2 cellular contexts compared by ENCODE assay signal in the genomic region with DNA sequence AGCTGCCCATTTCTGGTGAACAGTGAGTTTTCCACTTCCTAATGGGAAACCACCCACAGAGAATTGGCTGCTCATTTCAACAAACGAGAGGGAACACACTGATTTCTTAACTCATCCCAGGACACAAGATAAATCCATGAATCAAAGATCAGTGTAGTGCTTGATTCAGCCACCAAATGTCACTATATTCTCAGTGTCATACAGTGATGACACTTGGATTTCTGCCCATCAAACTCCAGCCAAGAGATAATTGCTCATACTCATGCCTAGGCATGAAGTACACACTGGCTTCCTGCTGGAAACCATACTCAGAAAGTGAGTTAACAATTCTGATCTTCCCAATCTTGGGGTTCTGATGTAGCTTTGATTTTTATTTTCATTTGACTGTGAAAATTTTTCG.
TF ChIP-seq lines count a peak whose summit lies in the region.

No MANE protein-coding gene starts in this region.

TF ChIP-seq in SK-N-SH, 30 proteins besides CTCF, POLR2A, EP300 and RAD21 (continued from another document):
- TF ChIP-seq, protein P1, sequence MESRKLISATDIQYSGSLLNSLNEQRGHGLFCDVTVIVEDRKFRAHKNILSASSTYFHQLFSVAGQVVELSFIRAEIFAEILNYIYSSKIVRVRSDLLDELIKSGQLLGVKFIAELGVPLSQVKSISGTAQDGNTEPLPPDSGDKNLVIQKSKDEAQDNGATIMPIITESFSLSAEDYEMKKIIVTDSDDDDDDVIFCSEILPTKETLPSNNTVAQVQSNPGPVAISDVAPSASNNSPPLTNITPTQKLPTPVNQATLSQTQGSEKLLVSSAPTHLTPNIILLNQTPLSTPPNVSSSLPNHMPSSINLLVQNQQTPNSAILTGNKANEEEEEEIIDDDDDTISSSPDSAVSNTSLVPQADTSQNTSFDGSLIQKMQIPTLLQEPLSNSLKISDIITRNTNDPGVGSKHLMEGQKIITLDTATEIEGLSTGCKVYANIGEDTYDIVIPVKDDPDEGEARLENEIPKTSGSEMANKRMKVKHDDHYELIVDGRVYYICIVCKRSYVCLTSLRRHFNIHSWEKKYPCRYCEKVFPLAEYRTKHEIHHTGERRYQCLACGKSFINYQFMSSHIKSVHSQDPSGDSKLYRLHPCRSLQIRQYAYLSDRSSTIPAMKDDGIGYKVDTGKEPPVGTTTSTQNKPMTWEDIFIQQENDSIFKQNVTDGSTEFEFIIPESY (IDR thresholded peaks at IDR 0.05; ENCODE audit: borderline replicate concordance, low read depth) = no peak
- peak; percentile 8; the same call in 1 of the 2 replicates for TF ChIP-seq RCOR1 (IDR thresholded peaks at IDR 0.05; ENCODE audit: low read length)
- TF ChIP-seq, protein P2, sequence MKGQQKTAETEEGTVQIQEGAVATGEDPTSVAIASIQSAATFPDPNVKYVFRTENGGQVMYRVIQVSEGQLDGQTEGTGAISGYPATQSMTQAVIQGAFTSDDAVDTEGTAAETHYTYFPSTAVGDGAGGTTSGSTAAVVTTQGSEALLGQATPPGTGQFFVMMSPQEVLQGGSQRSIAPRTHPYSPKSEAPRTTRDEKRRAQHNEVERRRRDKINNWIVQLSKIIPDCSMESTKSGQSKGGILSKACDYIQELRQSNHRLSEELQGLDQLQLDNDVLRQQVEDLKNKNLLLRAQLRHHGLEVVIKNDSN (IDR thresholded peaks at IDR 0.05; ENCODE audit: borderline replicate concordance, low read depth) = no peak
- no peak for TF ChIP-seq GATA2 (CRISPR knock-in tag; IDR thresholded peaks at IDR 0.05)
- no peak for TF ChIP-seq FOXJ3 (CRISPR knock-in tag; IDR thresholded peaks at IDR 0.05)

TF ChIP-seq in SK-N-SH treated with all-trans-retinoic acid at 6 μM for 48 hours, 23 proteins besides CTCF, POLR2A, EP300 and RAD21 (continued from another document):
- TF ChIP-seq ARNTL (CRISPR knock-in tag; IDR thresholded peaks at IDR 0.05; ENCODE audit: borderline replicate concordance, low read depth) (no peak), CSDC2 (CRISPR knock-in tag; IDR thresholded peaks at IDR 0.05) (no peak), ESRRG (CRISPR knock-in tag; IDR thresholded peaks at IDR 0.05) (no peak), SNAI2 (CRISPR knock-in tag; IDR thresholded peaks at IDR 0.05) (no peak)
